Comparison of ENCODE assay signal across 8 cellular contexts in the genomic region with DNA sequence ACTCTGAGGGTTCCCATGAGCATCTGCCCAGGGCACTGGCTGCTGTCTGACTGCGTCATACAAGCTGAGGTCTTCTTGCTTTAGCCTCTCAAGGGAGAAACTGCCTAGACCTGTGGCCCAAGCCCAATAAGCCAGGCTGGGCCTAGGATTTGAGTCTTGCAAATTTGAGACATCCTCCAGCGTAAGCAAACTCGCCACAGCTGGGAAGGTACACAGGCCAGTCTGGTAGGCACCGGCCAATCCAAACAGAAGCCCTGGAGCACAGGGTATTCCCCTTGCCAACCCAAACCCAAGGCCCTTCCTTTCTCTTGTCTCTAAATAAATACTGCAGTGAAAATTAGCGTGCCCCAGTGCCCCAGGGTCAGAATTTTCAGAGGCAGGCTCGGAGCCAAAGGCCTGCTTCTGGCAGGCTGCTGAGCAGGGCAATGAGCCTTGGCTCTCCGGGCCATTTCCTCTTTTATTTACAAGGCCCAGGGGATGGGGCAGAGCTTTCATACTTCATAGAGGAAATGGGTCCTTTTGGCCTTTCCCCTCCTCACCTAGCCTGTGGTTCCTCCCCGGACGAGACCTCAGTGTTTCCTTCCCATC. TPM values are rescaled to one million over a fixed set of nuclear protein-coding genes. Genes with fewer than 3 reads are reported as not detected.
A peak's percentile ranks its signal among the peaks of the same experiment; 100 is the strongest.
DNase-seq lines count a peak whose midpoint lies in the region; ATAC-seq and TF ChIP-seq lines count a peak whose summit lies in the region.

No MANE protein-coding gene starts in this region.

- H3K4me1 Mint-ChIP-seq in CD8-positive, alpha-beta T cell (ENCODE audit: low read depth) = peaks cover 19% of the 10 kb centered on the region

- intact Hi-C loops in CD8-positive, alpha-beta T cell (cut with DNase I, micrococcal nuclease) = no loop called here
- intact Hi-C loops in A673 (cut with micrococcal nuclease; ENCODE audit: unreplicated experiment) = no loop called here

- H3K36me3 ChIP-seq in CD8-positive, alpha-beta T cell (ENCODE audit: insufficient read depth, low read length) = peaks cover 20% of the 10 kb centered on the region
- H3K36me3 ChIP-seq in A673 (ENCODE audit: insufficient read depth, low read length, poor library complexity, severe bottlenecking) = peaks cover 67% of the 10 kb centered on the region

- no peak overlapping the region for H3K4me3 Mint-ChIP-seq in CD8-positive, alpha-beta T cell

- POLR2A ChIA-PET in CD8-positive, alpha-beta T cell (lab: Charles Lee) = no interaction called here
- POLR2A ChIA-PET in A673 (lab: Charles Lee; ENCODE audit: low non-redundant PET) = no interaction called here

- H3K27ac ChIP-seq in CD8-positive, alpha-beta T cell (ENCODE audit: low read depth, low read length) = no peak overlapping the region
- H3K27ac ChIP-seq in A673 (ENCODE audit: low read depth, low read length, poor library complexity, severe bottlenecking) = no peak overlapping the region

- no peaks in the 10 kb centered on the region for H3K9me3 Mint-ChIP-seq in CD8-positive, alpha-beta T cell

- H3K27ac Mint-ChIP-seq in CD8-positive, alpha-beta T cell = peak overlapping the region; percentile 73

- H3K4me3 ChIP-seq in CD8-positive, alpha-beta T cell (ENCODE audit: low read depth, low read length) = no peak overlapping the region
- H3K4me3 ChIP-seq in fibroblast of pulmonary artery (replicated peaks; ENCODE audit: low read depth, low read length) = no peak overlapping the region
- H3K4me3 ChIP-seq in A673 (ENCODE audit: low read depth, low read length, poor library complexity, severe bottlenecking) = no peak overlapping the region

- no peaks in the 10 kb centered on the region for H3K9me3 ChIP-seq in CD8-positive, alpha-beta T cell (ENCODE audit: low read length)
- H3K9me3 ChIP-seq in A673 (ENCODE audit: low read depth, low read length, poor library complexity, severe bottlenecking) = no peaks in the 10 kb centered on the region

- DNase-seq in CD8-positive, alpha-beta T cell = no peak
- DNase-seq in RPMI7951 (ENCODE audit: low read depth) = peak; percentile 98
- DNase-seq in fibroblast of pulmonary artery (ENCODE audit: low read depth) = peak; percentile 39
- DNase-seq in putamen (ENCODE audit: low spot score) = peak; percentile 69
- no peak for DNase-seq in A673 (ENCODE audit: low spot score)
- no peak for DNase-seq in NCI-H1930 (lab: John Stamatoyannopoulos, UW)
- DNase-seq in amniotic stem cell (lab: John Stamatoyannopoulos, UW) = no peak

- H3K36me3 Mint-ChIP-seq in CD8-positive, alpha-beta T cell = peaks cover 88% of the 10 kb centered on the region

- peaks cover 13% of the 10 kb centered on the region for H3K4me1 ChIP-seq in CD8-positive, alpha-beta T cell (ENCODE audit: insufficient read depth, low read length)
- no peaks in the 10 kb centered on the region for H3K4me1 ChIP-seq in A673 (ENCODE audit: insufficient read depth, low read length, poor library complexity, severe bottlenecking)

- no TSS peak for BruUV-seq in A673 (replicated peaks; lab: Mats Ljungman, UMichigan)

- no peak for TF ChIP-seq CTCF in CD8-positive, alpha-beta T cell (IDR thresholded peaks at IDR 0.05)
- no peak for TF ChIP-seq CTCF in fibroblast of pulmonary artery (IDR thresholded peaks at IDR 0.05; ENCODE audit: low read length, missing control alignments)
- TF ChIP-seq CTCF in A673 (conservative IDR thresholded peaks at IDR 0.05; ENCODE audit: low read depth, low read length) = no peak

- no peak for ATAC-seq in CD8-positive, alpha-beta T cell
- peak; percentile 86 for ATAC-seq in GM21786 (IDR thresholded peaks at IDR 0.05; ENCODE audit: unreplicated experiment)

- CTCF ChIA-PET in CD8-positive, alpha-beta T cell (lab: Charles Lee) = interaction anchor here (0.8 to 2.2 kb wide), 3 partner anchors 183 to 245 kb away, joined by 3 to 9 read pairs (median 4); no protein-coding TSS in a partner anchor
- CTCF ChIA-PET in A673 (lab: Charles Lee) = no interaction called here

- no peaks in the 10 kb centered on the region for H3K27me3 Mint-ChIP-seq in CD8-positive, alpha-beta T cell (ENCODE audit: low read depth)

- no peaks in the 10 kb centered on the region for H3K27me3 ChIP-seq in CD8-positive, alpha-beta T cell (ENCODE audit: insufficient read depth, low read length)
- H3K27me3 ChIP-seq in A673 (replicated peaks; ENCODE audit: insufficient read depth, low read depth, low read length, poor library complexity) = no peaks in the 10 kb centered on the region

RNA-seq across cellular contexts. Expression of gene POLR1A, which starts 33.3 kb away (rescaled TPM):
- 10 to 100 TPM; 12.3 to 15.2 TPM for total RNA-seq in CD8-positive, alpha-beta T cell
- total RNA-seq in RPMI7951 (2014; rRNA removed; shearing (Covaris generic)) = 13.0 and 17.2 TPM in 2 replicates
- total RNA-seq in A673 (2021) = 70.8 and 81.2 TPM in 2 replicates

RNA-seq across cellular contexts. Expression of gene PTCD3, which starts 33.7 kb away (rescaled TPM):
- 100 to 1,000 TPM; 179 to 187 TPM for total RNA-seq in CD8-positive, alpha-beta T cell
- total RNA-seq in RPMI7951 (2014; rRNA removed; shearing (Covaris generic)) = 78.5 and 92.3 TPM in 2 replicates
- 148 and 159 TPM in 2 replicates for total RNA-seq in A673 (2021)

Comparison
In these comparisons a context has a peak if more than half of its experiments do, and no peak if none do; other contexts are left out.
1. DNase-seq: peak in RPMI7951 (single experiment), fibroblast of pulmonary artery (single experiment) and putamen (single experiment); none in CD8-positive, alpha-beta T cell (0 of 7), A673 (single experiment), NCI-H1930 (0 of 2) and amniotic stem cell (single experiment).